8 cellular contexts compared by ENCODE assay signal in the genomic region with DNA sequence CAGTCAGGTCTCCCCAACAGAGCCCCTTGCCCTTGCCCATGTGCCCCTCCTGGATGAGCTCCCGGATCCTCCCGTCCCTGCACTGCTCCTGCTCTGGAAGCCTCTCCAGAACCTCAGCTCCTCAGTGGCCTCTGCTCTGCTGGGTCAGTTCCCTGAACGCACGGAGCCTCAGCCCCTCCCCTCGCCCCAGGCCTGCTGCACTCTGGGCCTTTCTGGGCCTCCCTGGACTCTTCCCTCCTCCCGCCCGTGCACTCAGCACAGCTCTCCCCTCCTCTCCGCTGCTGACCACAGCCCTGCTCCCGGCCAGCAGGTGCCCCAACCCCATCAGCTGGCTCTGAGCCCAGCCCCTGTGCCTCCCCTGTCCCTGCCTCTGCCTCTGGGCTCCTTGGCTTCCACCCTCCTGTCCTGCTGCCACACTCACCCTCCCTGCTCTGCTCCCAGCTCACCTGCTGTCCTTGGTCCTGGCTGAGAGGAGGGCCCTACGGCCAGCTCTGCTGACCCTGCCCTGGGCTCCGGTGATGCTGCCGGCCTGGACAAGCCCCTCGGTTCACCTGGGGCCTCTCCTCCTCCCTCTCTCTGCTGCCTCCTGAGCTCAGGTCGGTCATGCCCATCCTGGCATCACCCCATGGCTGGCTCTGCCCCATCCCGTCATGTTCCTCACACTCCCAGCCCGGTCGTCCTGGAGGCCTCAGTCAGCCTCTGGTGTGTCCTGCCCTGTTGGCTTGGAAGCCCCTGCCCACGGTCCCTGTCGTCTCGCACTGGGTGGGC.
DNase-seq lines count a peak whose midpoint lies in the region; ATAC-seq, FAIRE-seq and TF ChIP-seq lines count a peak whose summit lies in the region.
"Not testable (repeated sequence)": the region's sequence is repeated elsewhere in the genome, so short reads cannot be mapped to it uniquely, and the experiment has no call there.

No MANE protein-coding gene starts in this region.

- not testable (repeated sequence) for H3K27ac ChIP-seq in BLaER1; RWPE2 (ENCODE audit: poor library complexity, severe bottlenecking); upper lobe of left lung

- TF ChIP-seq EP300 in Ishikawa (IDR thresholded peaks at IDR 0.05; ENCODE audit: borderline replicate concordance); upper lobe of left lung (IDR thresholded peaks at IDR 0.05): not testable (repeated sequence)

- H3K4me3 ChIP-seq in BLaER1; RWPE2 (ENCODE audit: severe bottlenecking); upper lobe of left lung: not testable (repeated sequence)

- peak overlapping the region; percentile 63 for H3K4me2 ChIP-seq in BLaER1

- H3K36me3 ChIP-seq in BLaER1; RWPE2 (ENCODE audit: low read depth); upper lobe of left lung: not testable (repeated sequence)

- TF ChIP-seq POLR2A in GM12891 (IDR thresholded peaks at IDR 0.05; ENCODE audit: low read depth, low read length); upper lobe of left lung (IDR thresholded peaks at IDR 0.05): not testable (repeated sequence)

- WGBS in upper lobe of left lung, 2 donors = 72 to 86% methylated on average over 9 to 16 of the region's 20 CpGs

- not testable (repeated sequence) for H4K20me1 ChIP-seq in BLaER1

- peaks cover 36% of the 10 kb centered on the region for H3K4me1 ChIP-seq in BLaER1
- H3K4me1 ChIP-seq in RWPE2 (ENCODE audit: insufficient read depth, poor library complexity, severe bottlenecking); upper lobe of left lung: not testable (repeated sequence)

- ATAC-seq in RWPE2 (ENCODE audit: low read depth) (peak; percentile 30; the same call in 1 of the 3 replicates), upper lobe of left lung (ENCODE audit: low FRiP score in 2 of 2) (peak; percentile 11 to 27)
- not testable (repeated sequence) for ATAC-seq in activated naive CD8-positive, alpha-beta T cell treated with anti-CD3 and anti-CD28 coated beads, Interleukin-2, amount 50 U/mL, for 24 hours; memory B cell (ENCODE audit: low read depth); stimulated activated effector memory CD8-positive, alpha-beta T cell treated with anti-CD3 and anti-CD28 coated beads, Interleukin-12 subunit alpha, Interleukin-12 subunit beta, amount 100 ng/mL, for 72 hours

- peak overlapping the region; percentile 8 for H3K4me3 Mint-ChIP-seq in activated naive CD8-positive, alpha-beta T cell treated with anti-CD3 and anti-CD28 coated beads, Interleukin-2, amount 50 U/mL, for 24 hours
- peak overlapping the region; percentile 96 for H3K4me3 Mint-ChIP-seq in memory B cell
- peak overlapping the region; percentile 60 for H3K4me3 Mint-ChIP-seq in stimulated activated effector memory CD8-positive, alpha-beta T cell treated with anti-CD3 and anti-CD28 coated beads, Interleukin-12 subunit alpha, Interleukin-12 subunit beta, amount 100 ng/mL, for 72 hours

- not testable (repeated sequence) for H3K27me3 Mint-ChIP-seq in activated naive CD8-positive, alpha-beta T cell treated with anti-CD3 and anti-CD28 coated beads, Interleukin-2, amount 50 U/mL, for 24 hours; memory B cell

- H3K9ac ChIP-seq in BLaER1 = not testable (repeated sequence)

- H3K27me3 ChIP-seq in BLaER1; RWPE2 (ENCODE audit: insufficient read depth, poor library complexity, severe bottlenecking); upper lobe of left lung: not testable (repeated sequence)

- TF ChIP-seq RAD21 in Ishikawa (IDR thresholded peaks at IDR 0.05; ENCODE audit: low read depth) = not testable (repeated sequence)

- DNase-seq in GM12891 (ENCODE audit: insufficient read length, low spot score); RWPE2 (ENCODE audit: low spot score); activated naive CD8-positive, alpha-beta T cell treated with anti-CD3 and anti-CD28 coated beads, Interleukin-2, amount 50 U/mL, for 24 hours; memory B cell (ENCODE audit: low spot score in 2 of 2); stimulated activated effector memory CD8-positive, alpha-beta T cell treated with anti-CD3 and anti-CD28 coated beads, Interleukin-12 subunit alpha, Interleukin-12 subunit beta, amount 100 ng/mL, for 72 hours (ENCODE audit: low spot score in 2 of 2): not testable (repeated sequence)
- DNase-seq in upper lobe of left lung = peak in 1 of 2 donors; percentile 69

- H3K9me3 ChIP-seq in BLaER1 (peaks cover 30% of the 10 kb centered on the region), upper lobe of left lung (peaks cover 3 to 22% (median 10%) of the 10 kb centered on the region in 4 donors)
- H3K9me3 ChIP-seq in RWPE2 (ENCODE audit: severe bottlenecking) = not testable (repeated sequence)

- not testable (repeated sequence) for H3K27ac Mint-ChIP-seq in activated naive CD8-positive, alpha-beta T cell treated with anti-CD3 and anti-CD28 coated beads, Interleukin-2, amount 50 U/mL, for 24 hours
- peak overlapping the region; percentile 93 for H3K27ac Mint-ChIP-seq in memory B cell
- H3K27ac Mint-ChIP-seq in stimulated activated effector memory CD8-positive, alpha-beta T cell treated with anti-CD3 and anti-CD28 coated beads, Interleukin-12 subunit alpha, Interleukin-12 subunit beta, amount 100 ng/mL, for 72 hours = peak overlapping the region; percentile 83

- peaks cover 11% of the 10 kb centered on the region for H3K36me3 Mint-ChIP-seq in activated naive CD8-positive, alpha-beta T cell treated with anti-CD3 and anti-CD28 coated beads, Interleukin-2, amount 50 U/mL, for 24 hours (ENCODE audit: low read depth)
- H3K36me3 Mint-ChIP-seq in memory B cell = peaks cover 25% of the 10 kb centered on the region
- H3K36me3 Mint-ChIP-seq in stimulated activated effector memory CD8-positive, alpha-beta T cell treated with anti-CD3 and anti-CD28 coated beads, Interleukin-12 subunit alpha, Interleukin-12 subunit beta, amount 100 ng/mL, for 72 hours = peaks cover 12% of the 10 kb centered on the region

- not testable (repeated sequence) for TF ChIP-seq CTCF in RWPE2 (IDR thresholded peaks at IDR 0.05; ENCODE audit: poor library complexity, severe bottlenecking); upper lobe of left lung (IDR thresholded peaks at IDR 0.05)

- not testable (repeated sequence) for H3K4me1 Mint-ChIP-seq in activated naive CD8-positive, alpha-beta T cell treated with anti-CD3 and anti-CD28 coated beads, Interleukin-2, amount 50 U/mL, for 24 hours
- H3K4me1 Mint-ChIP-seq in memory B cell = peaks cover 34% of the 10 kb centered on the region
- H3K4me1 Mint-ChIP-seq in stimulated activated effector memory CD8-positive, alpha-beta T cell treated with anti-CD3 and anti-CD28 coated beads, Interleukin-12 subunit alpha, Interleukin-12 subunit beta, amount 100 ng/mL, for 72 hours = peaks cover 17% of the 10 kb centered on the region

- FAIRE-seq in GM12891 (lab: Jason Lieb, UNC) = peak; percentile 48

- peaks cover 21% of the 10 kb centered on the region for H3K9me3 Mint-ChIP-seq in activated naive CD8-positive, alpha-beta T cell treated with anti-CD3 and anti-CD28 coated beads, Interleukin-2, amount 50 U/mL, for 24 hours
- H3K9me3 Mint-ChIP-seq in memory B cell = not testable (repeated sequence)
- H3K9me3 Mint-ChIP-seq in stimulated activated effector memory CD8-positive, alpha-beta T cell treated with anti-CD3 and anti-CD28 coated beads, Interleukin-12 subunit alpha, Interleukin-12 subunit beta, amount 100 ng/mL, for 72 hours = peaks cover 13% of the 10 kb centered on the region

TF ChIP-seq in Ishikawa, 13 proteins besides CTCF, POLR2A, EP300 and RAD21:
- TF ChIP-seq, protein P1, sequence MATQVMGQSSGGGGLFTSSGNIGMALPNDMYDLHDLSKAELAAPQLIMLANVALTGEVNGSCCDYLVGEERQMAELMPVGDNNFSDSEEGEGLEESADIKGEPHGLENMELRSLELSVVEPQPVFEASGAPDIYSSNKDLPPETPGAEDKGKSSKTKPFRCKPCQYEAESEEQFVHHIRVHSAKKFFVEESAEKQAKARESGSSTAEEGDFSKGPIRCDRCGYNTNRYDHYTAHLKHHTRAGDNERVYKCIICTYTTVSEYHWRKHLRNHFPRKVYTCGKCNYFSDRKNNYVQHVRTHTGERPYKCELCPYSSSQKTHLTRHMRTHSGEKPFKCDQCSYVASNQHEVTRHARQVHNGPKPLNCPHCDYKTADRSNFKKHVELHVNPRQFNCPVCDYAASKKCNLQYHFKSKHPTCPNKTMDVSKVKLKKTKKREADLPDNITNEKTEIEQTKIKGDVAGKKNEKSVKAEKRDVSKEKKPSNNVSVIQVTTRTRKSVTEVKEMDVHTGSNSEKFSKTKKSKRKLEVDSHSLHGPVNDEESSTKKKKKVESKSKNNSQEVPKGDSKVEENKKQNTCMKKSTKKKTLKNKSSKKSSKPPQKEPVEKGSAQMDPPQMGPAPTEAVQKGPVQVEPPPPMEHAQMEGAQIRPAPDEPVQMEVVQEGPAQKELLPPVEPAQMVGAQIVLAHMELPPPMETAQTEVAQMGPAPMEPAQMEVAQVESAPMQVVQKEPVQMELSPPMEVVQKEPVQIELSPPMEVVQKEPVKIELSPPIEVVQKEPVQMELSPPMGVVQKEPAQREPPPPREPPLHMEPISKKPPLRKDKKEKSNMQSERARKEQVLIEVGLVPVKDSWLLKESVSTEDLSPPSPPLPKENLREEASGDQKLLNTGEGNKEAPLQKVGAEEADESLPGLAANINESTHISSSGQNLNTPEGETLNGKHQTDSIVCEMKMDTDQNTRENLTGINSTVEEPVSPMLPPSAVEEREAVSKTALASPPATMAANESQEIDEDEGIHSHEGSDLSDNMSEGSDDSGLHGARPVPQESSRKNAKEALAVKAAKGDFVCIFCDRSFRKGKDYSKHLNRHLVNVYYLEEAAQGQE (IDR thresholded peaks at IDR 0.05; ENCODE audit: low read depth) = peak; percentile 75

Comparison
In these comparisons a context has a peak if more than half of its experiments do, and no peak if none do; other contexts are left out.
1. H3K4me3 Mint-ChIP-seq: peak in every context shown above with its lines; median percentile 96 in memory B cell; 60 in stimulated activated effector memory CD8-positive, alpha-beta T cell treated with anti-CD3 and anti-CD28 coated beads, Interleukin-12 subunit alpha, Interleukin-12 subunit beta, amount 100 ng/mL, for 72 hours; 8 in activated naive CD8-positive, alpha-beta T cell treated with anti-CD3 and anti-CD28 coated beads, Interleukin-2, amount 50 U/mL, for 24 hours.